Comparison of ENCODE assay signal across 9 cellular contexts in genomic region chr6:44255848-44256247, GRCh38. TPM values are rescaled to one million over a fixed set of nuclear protein-coding genes. Genes with fewer than 3 reads are reported as not detected.
DNase-seq lines count a peak whose midpoint lies in the region; ATAC-seq, FAIRE-seq and TF ChIP-seq lines count a peak whose summit lies in the region.
"Had no signal": no experiment of that assay in that cellular context is flagged by ENCODE, and none has a peak within 500 bp of the region (broad histone marks: within the 10 kb centered on the region; RNA-seq: fewer than 3 reads in every experiment).

No MANE protein-coding gene starts in this region.

- TF ChIP-seq POLR2A in HepG2 (IDR thresholded peaks at IDR 0.05; ENCODE audit: insufficient read depth in 1 of 2, low read depth in 2 of 2, low read length in 2 of 2), result no peak

- TSS peak; percentile 40 for BruUV-seq in HepG2 (replicated peaks; lab: Mats Ljungman, UMichigan)

- TF ChIP-seq EP300 in HepG2 (IDR thresholded peaks at IDR 0.05; ENCODE audit: low read depth in 2 of 2, low read length in 2 of 2) (no peak), HepG2 (CRISPR knock-in tag; IDR thresholded peaks at IDR 0.05; ENCODE audit: borderline replicate concordance) (no peak)

- POLR2A ChIA-PET in HepG2 (lab: Yijun Ruan, JAX), result interaction anchor here (1.2 to 6.0 kb wide), 12 partner anchors 8 to 161 kb away, joined by 4 to 264 read pairs (median 8); partner anchors contain the start of genes CDC5L, HSP90AB1, MRPL14 and SLC29A1

- TF ChIP-seq RAD21 in HepG2 (CRISPR knock-in tag; IDR thresholded peaks at IDR 0.05), result no peak

- H3K9me3 ChIP-seq in adipocyte (ENCODE audit: control insufficient read depth, low read length) (no peaks in the 10 kb centered on the region), HepG2 (ENCODE audit: low read length) (no peaks in the 10 kb centered on the region)

- CTCF ChIA-PET in HepG2 (lab: Yijun Ruan, JAX; ENCODE audit: low intra/inter-chr PET ratio, low total read pairs), result no interaction called here

- H3K4me1 ChIP-seq in adipocyte (ENCODE audit: control insufficient read depth, insufficient read depth, low read length), result peaks cover 15% of the 10 kb centered on the region
- peaks cover 64% of the 10 kb centered on the region for H3K4me1 ChIP-seq in HepG2 (ENCODE audit: insufficient read depth, low read length)

- no peak for FAIRE-seq in HepG2 (lab: Jason Lieb, UNC)

- H4K20me1 ChIP-seq in HepG2 (ENCODE audit: insufficient read depth, low read length), result peaks cover 56% of the 10 kb centered on the region

- in situ Hi-C loops in HepG2 (cut with HindIII; ENCODE audit: extremely low pct_ligation_motif_present, low pct_unique_long_range_greater_than_20kb), result no loop called here

- TF ChIP-seq CTCF in HepG2 (CRISPR knock-in tag; IDR thresholded peaks at IDR 0.05), result no peak

- H3K27ac ChIP-seq in HepG2 (ENCODE audit: extremely low read length, insufficient read depth, low read length), result peak overlapping the region; percentile 93

- intact Hi-C loops in HepG2 (cut with micrococcal nuclease; ENCODE audit: unreplicated experiment), result no loop called here

- no peak overlapping the region for H2AFZ ChIP-seq in HepG2 (ENCODE audit: low read length)

- H3K79me2 ChIP-seq in HepG2 (ENCODE audit: insufficient read depth, low read length), result peaks cover 25% of the 10 kb centered on the region

- H3K4me3 ChIP-seq in adipocyte (ENCODE audit: low read length) (peak overlapping the region; percentile 92), HepG2 (replicated peaks in 1 of 3; ENCODE audit: insufficient read depth in 1 of 3, low read depth in 2 of 3, low read length in 3 of 3) (peak overlapping the region; percentile 66 to 84 (median 71))

- WGBS in HepG2 (ENCODE audit: low lambda C conversion rate), result 66% methylated on average over 2 of the region's 2 CpGs

- H3K4me2 ChIP-seq in HepG2 (ENCODE audit: low read depth, low read length), result peak overlapping the region; percentile 96

- DNase-seq in stimulated activated CD4-positive, alpha-beta T cell treated with anti-CD3 and anti-CD28 coated beads, Interleukin-15, amount 100 ng/mL, for 24 hours, result peak; percentile 42
- no peak for DNase-seq in stimulated activated CD4-positive, alpha-beta T cell treated with anti-CD3 and anti-CD28 coated beads, Interleukin-4, amount 100 ng/mL, for 24 hours
- DNase-seq in adipocyte (ENCODE audit: low read depth) (no peak), HepG2 (ENCODE audit: low spot score) (no peak), SW480 (ENCODE audit: low spot score) (no peak), NCI-H2227 (lab: John Stamatoyannopoulos, UW; ENCODE audit: unreplicated experiment) (no peak), NCI-H2081 (lab: John Stamatoyannopoulos, UW) (no peak), NCI-H510A treated with DMSO at 0.1 percent for 48 hours (lab: John Stamatoyannopoulos, UW) (no peak)

- ATAC-seq in HepG2, result peak; percentile 10

- H3K9ac ChIP-seq in adipocyte (ENCODE audit: low read length) (peak overlapping the region; percentile 94), HepG2 (ENCODE audit: insufficient read depth, low read depth, low read length) (peak overlapping the region; percentile 92)

- H3K27me3 ChIP-seq in adipocyte (replicated peaks; ENCODE audit: control insufficient read depth, insufficient read depth, low read length) (no peaks in the 10 kb centered on the region), HepG2 (ENCODE audit: control insufficient read depth in 1 of 2, insufficient read depth in 2 of 2, low read length in 2 of 2) (no peaks in the 10 kb centered on the region; a peak in 1 of 5 replicates)

- peaks cover 51% of the 10 kb centered on the region for H3K36me3 ChIP-seq in adipocyte (ENCODE audit: control insufficient read depth, insufficient read depth, low read length, severe bottlenecking)
- peaks cover 31 to 60% of the 10 kb centered on the region in 2 experiments for H3K36me3 ChIP-seq in HepG2 (replicated peaks in 1 of 2; ENCODE audit: control insufficient read depth in 1 of 2, insufficient read depth in 2 of 2, low read length in 2 of 2)

RNA-seq across cellular contexts. Expression of gene SLC35B2, which starts 1.5 kb away (rescaled TPM):
- 34.9 and 61.1 TPM in 2 replicates for total RNA-seq in HepG2 (2016; rRNA removed; fragmentation: Illumina TruSeq; extraction: Trizol)
- total RNA-seq in HepG2 (2016; cell fraction: cytosol; rRNA removed; fragmentation: Illumina TruSeq; extraction: Trizol; ENCODE audit: low read depth), result 21.2 and 24.1 TPM in 2 replicates
- total RNA-seq in HepG2 (2016; cell fraction: insoluble cytoplasmic fraction; rRNA removed; fragmentation: Illumina TruSeq; extraction: Trizol), result 35.1 and 62.8 TPM in 2 replicates
- total RNA-seq in HepG2 (2016; cell fraction: membrane; rRNA removed; fragmentation: Illumina TruSeq; extraction: Trizol), result 44.9 and 53.8 TPM in 2 replicates
- total RNA-seq in HepG2 (2016; cell fraction: nucleus; rRNA removed; fragmentation: Illumina TruSeq; extraction: Trizol), result 56.1 and 63.9 TPM in 2 replicates
- 148 and 168 TPM in 2 replicates for polyA plus RNA-seq in HepG2 (2011; rRNA removed)
- 139 and 176 TPM in 2 replicates for polyA plus RNA-seq in HepG2 (2011; cell fraction: cytosol; rRNA removed)
- polyA plus RNA-seq in HepG2 (2011; cell fraction: nucleus; rRNA removed), result 99.4 and 112 TPM in 2 replicates
- polyA plus RNA-seq in HepG2 (2012), result 54.8 and 61.1 TPM in 2 replicates
- 26.8 and 34.1 TPM in 2 replicates for polyA plus RNA-seq in HepG2 (2016; cell fraction: cytosol; fragmentation: Illumina TruSeq; extraction: Trizol; ENCODE audit: low read depth)
- 41.4 and 43.9 TPM in 2 replicates for polyA plus RNA-seq in HepG2 (2016; cell fraction: insoluble cytoplasmic fraction; fragmentation: Illumina TruSeq; extraction: Trizol; ENCODE audit: low read depth)
- polyA plus RNA-seq in HepG2 (2016; cell fraction: membrane; fragmentation: Illumina TruSeq; extraction: Trizol; ENCODE audit: low read depth), result 45.2 and 53.5 TPM in 2 replicates
- polyA plus RNA-seq in HepG2 (2016; cell fraction: nucleus; fragmentation: Illumina TruSeq; extraction: Trizol; ENCODE audit: insufficient read depth, low read depth), result 95.9 and 97.5 TPM in 2 replicates
- 148 and 221 TPM in 2 replicates for polyA minus RNA-seq in HepG2 (2011; rRNA and poly(A)+ RNA removed; ENCODE audit: low replicate concordance)
- polyA minus RNA-seq in HepG2 (2011; cell fraction: cytosol; rRNA and poly(A)+ RNA removed), result 47.0 and 47.4 TPM in 2 replicates
- 26.1 and 26.9 TPM in 2 replicates for polyA minus RNA-seq in HepG2 (2011; cell fraction: nucleus; rRNA and poly(A)+ RNA removed)

RNA-seq across cellular contexts. Expression of gene HSP90AB1, which starts 8.9 kb away (rescaled TPM):
- total RNA-seq in HepG2 (2016; rRNA removed; fragmentation: Illumina TruSeq; extraction: Trizol), result 1,472 and 2,212 TPM in 2 replicates
- 123 and 155 TPM in 2 replicates for total RNA-seq in HepG2 (2016; cell fraction: cytosol; rRNA removed; fragmentation: Illumina TruSeq; extraction: Trizol; ENCODE audit: low read depth)
- total RNA-seq in HepG2 (2016; cell fraction: insoluble cytoplasmic fraction; rRNA removed; fragmentation: Illumina TruSeq; extraction: Trizol), result 1,508 and 1,964 TPM in 2 replicates
- 383 and 490 TPM in 2 replicates for total RNA-seq in HepG2 (2016; cell fraction: membrane; rRNA removed; fragmentation: Illumina TruSeq; extraction: Trizol)
- 1,014 and 1,081 TPM in 2 replicates for total RNA-seq in HepG2 (2016; cell fraction: nucleus; rRNA removed; fragmentation: Illumina TruSeq; extraction: Trizol)
- 1,076 and 1,325 TPM in 2 replicates for polyA plus RNA-seq in HepG2 (2011; rRNA removed)
- polyA plus RNA-seq in HepG2 (2011; cell fraction: cytosol; rRNA removed), result 1,072 and 1,224 TPM in 2 replicates
- 279 and 406 TPM in 2 replicates for polyA plus RNA-seq in HepG2 (2011; cell fraction: nucleus; rRNA removed)
- polyA plus RNA-seq in HepG2 (2012), result 1,683 and 1,883 TPM in 2 replicates
- 155 and 188 TPM in 2 replicates for polyA plus RNA-seq in HepG2 (2016; cell fraction: cytosol; fragmentation: Illumina TruSeq; extraction: Trizol; ENCODE audit: low read depth)
- 2,023 and 2,380 TPM in 2 replicates for polyA plus RNA-seq in HepG2 (2016; cell fraction: insoluble cytoplasmic fraction; fragmentation: Illumina TruSeq; extraction: Trizol; ENCODE audit: low read depth)
- polyA plus RNA-seq in HepG2 (2016; cell fraction: membrane; fragmentation: Illumina TruSeq; extraction: Trizol; ENCODE audit: low read depth), result 336 and 456 TPM in 2 replicates
- polyA plus RNA-seq in HepG2 (2016; cell fraction: nucleus; fragmentation: Illumina TruSeq; extraction: Trizol; ENCODE audit: insufficient read depth, low read depth), result 1,245 and 1,272 TPM in 2 replicates
- polyA minus RNA-seq in HepG2 (2011; rRNA and poly(A)+ RNA removed; ENCODE audit: low replicate concordance), result 1,001 and 1,123 TPM in 2 replicates
- 1,091 and 1,101 TPM in 2 replicates for polyA minus RNA-seq in HepG2 (2011; cell fraction: cytosol; rRNA and poly(A)+ RNA removed)
- 271 and 440 TPM in 2 replicates for polyA minus RNA-seq in HepG2 (2011; cell fraction: nucleus; rRNA and poly(A)+ RNA removed)

RNA-seq across cellular contexts. Expression of gene NFKBIE, which starts 9.5 kb away (rescaled TPM):
- total RNA-seq in HepG2 (2016; rRNA removed; fragmentation: Illumina TruSeq; extraction: Trizol), result 14.5 and 15.0 TPM in 2 replicates
- 5.3 and 5.4 TPM in 2 replicates for total RNA-seq in HepG2 (2016; cell fraction: cytosol; rRNA removed; fragmentation: Illumina TruSeq; extraction: Trizol; ENCODE audit: low read depth)
- total RNA-seq in HepG2 (2016; cell fraction: insoluble cytoplasmic fraction; rRNA removed; fragmentation: Illumina TruSeq; extraction: Trizol), result 15.7 and 16.3 TPM in 2 replicates
- 10.7 and 10.8 TPM in 2 replicates for total RNA-seq in HepG2 (2016; cell fraction: membrane; rRNA removed; fragmentation: Illumina TruSeq; extraction: Trizol)
- 8.5 and 11.8 TPM in 2 replicates for total RNA-seq in HepG2 (2016; cell fraction: nucleus; rRNA removed; fragmentation: Illumina TruSeq; extraction: Trizol)
- 6.7 and 8.5 TPM in 2 replicates for polyA plus RNA-seq in HepG2 (2011; rRNA removed)
- polyA plus RNA-seq in HepG2 (2011; cell fraction: cytosol; rRNA removed), result 7.7 and 9.3 TPM in 2 replicates
- 11.7 and 15.6 TPM in 2 replicates for polyA plus RNA-seq in HepG2 (2011; cell fraction: nucleus; rRNA removed)
- 7.1 TPM in 2 replicates for polyA plus RNA-seq in HepG2 (2012)
- 3.3 and 4.0 TPM in 2 replicates for polyA plus RNA-seq in HepG2 (2016; cell fraction: cytosol; fragmentation: Illumina TruSeq; extraction: Trizol; ENCODE audit: low read depth)
- polyA plus RNA-seq in HepG2 (2016; cell fraction: insoluble cytoplasmic fraction; fragmentation: Illumina TruSeq; extraction: Trizol; ENCODE audit: low read depth), result 14.6 and 14.8 TPM in 2 replicates
- 5.7 and 7.3 TPM in 2 replicates for polyA plus RNA-seq in HepG2 (2016; cell fraction: membrane; fragmentation: Illumina TruSeq; extraction: Trizol; ENCODE audit: low read depth)
- polyA plus RNA-seq in HepG2 (2016; cell fraction: nucleus; fragmentation: Illumina TruSeq; extraction: Trizol; ENCODE audit: insufficient read depth, low read depth), result 14.2 and 16.3 TPM in 2 replicates
- 3.3 and 10.9 TPM in 2 replicates for polyA minus RNA-seq in HepG2 (2011; rRNA and poly(A)+ RNA removed; ENCODE audit: low replicate concordance)
- polyA minus RNA-seq in HepG2 (2011; cell fraction: cytosol; rRNA and poly(A)+ RNA removed), result 4.6 and 6.2 TPM in 2 replicates
- 4.5 and 8.3 TPM in 2 replicates for polyA minus RNA-seq in HepG2 (2011; cell fraction: nucleus; rRNA and poly(A)+ RNA removed)

RNA-seq across cellular contexts. Expression of gene TMEM151B, which starts 14.4 kb away (rescaled TPM):
- total RNA-seq in HepG2 (2016; rRNA removed; fragmentation: Illumina TruSeq; extraction: Trizol), result not detected in 2 replicates
- total RNA-seq in HepG2 (2016; cell fraction: cytosol; rRNA removed; fragmentation: Illumina TruSeq; extraction: Trizol; ENCODE audit: low read depth), result not detected in 2 replicates
- total RNA-seq in HepG2 (2016; cell fraction: insoluble cytoplasmic fraction; rRNA removed; fragmentation: Illumina TruSeq; extraction: Trizol), result 0.06 TPM in 1 of 2 replicates, not detected in the other
- not detected in 2 replicates for total RNA-seq in HepG2 (2016; cell fraction: membrane; rRNA removed; fragmentation: Illumina TruSeq; extraction: Trizol)
- total RNA-seq in HepG2 (2016; cell fraction: nucleus; rRNA removed; fragmentation: Illumina TruSeq; extraction: Trizol), result not detected in 2 replicates
- polyA plus RNA-seq in HepG2 (2011; rRNA removed), result 0.01 TPM in 1 of 2 replicates, not detected in the other
- 0.01 TPM in 1 of 2 replicates, not detected in the other for polyA plus RNA-seq in HepG2 (2011; cell fraction: cytosol; rRNA removed)
- 0.02 TPM in 1 of 2 replicates, not detected in the other for polyA plus RNA-seq in HepG2 (2011; cell fraction: nucleus; rRNA removed)
- polyA plus RNA-seq in HepG2 (2012), result 0.19 TPM in 2 replicates
- polyA plus RNA-seq in HepG2 (2016; cell fraction: cytosol; fragmentation: Illumina TruSeq; extraction: Trizol; ENCODE audit: low read depth), result not detected in 2 replicates
- polyA plus RNA-seq in HepG2 (2016; cell fraction: insoluble cytoplasmic fraction; fragmentation: Illumina TruSeq; extraction: Trizol; ENCODE audit: low read depth), result not detected in 2 replicates
- not detected in 2 replicates for polyA plus RNA-seq in HepG2 (2016; cell fraction: membrane; fragmentation: Illumina TruSeq; extraction: Trizol; ENCODE audit: low read depth)
- polyA plus RNA-seq in HepG2 (2016; cell fraction: nucleus; fragmentation: Illumina TruSeq; extraction: Trizol; ENCODE audit: insufficient read depth, low read depth), result not detected in 2 replicates
- polyA minus RNA-seq in HepG2 (2011; rRNA and poly(A)+ RNA removed; ENCODE audit: low replicate concordance), result not detected in 2 replicates
- polyA minus RNA-seq in HepG2 (2011; cell fraction: cytosol; rRNA and poly(A)+ RNA removed), result not detected in 2 replicates
- not detected in 2 replicates for polyA minus RNA-seq in HepG2 (2011; cell fraction: nucleus; rRNA and poly(A)+ RNA removed)
- total RNA-seq: mononuclear cell had no signal

RNA-seq across cellular contexts. Expression of gene SLC29A1, which starts 32.5 kb away (rescaled TPM):
- 23.1 and 43.2 TPM in 2 replicates for total RNA-seq in HepG2 (2016; rRNA removed; fragmentation: Illumina TruSeq; extraction: Trizol)
- total RNA-seq in HepG2 (2016; cell fraction: cytosol; rRNA removed; fragmentation: Illumina TruSeq; extraction: Trizol; ENCODE audit: low read depth), result 19.7 and 24.6 TPM in 2 replicates
- total RNA-seq in HepG2 (2016; cell fraction: insoluble cytoplasmic fraction; rRNA removed; fragmentation: Illumina TruSeq; extraction: Trizol), result 22.9 and 41.9 TPM in 2 replicates
- 37.5 and 40.9 TPM in 2 replicates for total RNA-seq in HepG2 (2016; cell fraction: membrane; rRNA removed; fragmentation: Illumina TruSeq; extraction: Trizol)
- 42.6 and 53.1 TPM in 2 replicates for total RNA-seq in HepG2 (2016; cell fraction: nucleus; rRNA removed; fragmentation: Illumina TruSeq; extraction: Trizol)
- polyA plus RNA-seq in HepG2 (2011; rRNA removed), result 95.5 and 106 TPM in 2 replicates
- polyA plus RNA-seq in HepG2 (2011; cell fraction: cytosol; rRNA removed), result 92.8 and 113 TPM in 2 replicates
- 132 and 138 TPM in 2 replicates for polyA plus RNA-seq in HepG2 (2011; cell fraction: nucleus; rRNA removed)
- 38.8 and 43.9 TPM in 2 replicates for polyA plus RNA-seq in HepG2 (2012)
- 32.1 and 36.6 TPM in 2 replicates for polyA plus RNA-seq in HepG2 (2016; cell fraction: cytosol; fragmentation: Illumina TruSeq; extraction: Trizol; ENCODE audit: low read depth)
- polyA plus RNA-seq in HepG2 (2016; cell fraction: insoluble cytoplasmic fraction; fragmentation: Illumina TruSeq; extraction: Trizol; ENCODE audit: low read depth), result 35.2 and 35.6 TPM in 2 replicates
- 48.6 and 49.6 TPM in 2 replicates for polyA plus RNA-seq in HepG2 (2016; cell fraction: membrane; fragmentation: Illumina TruSeq; extraction: Trizol; ENCODE audit: low read depth)
- polyA plus RNA-seq in HepG2 (2016; cell fraction: nucleus; fragmentation: Illumina TruSeq; extraction: Trizol; ENCODE audit: insufficient read depth, low read depth), result 82.7 and 90.9 TPM in 2 replicates
- polyA minus RNA-seq in HepG2 (2011; rRNA and poly(A)+ RNA removed; ENCODE audit: low replicate concordance), result 236 and 248 TPM in 2 replicates
- polyA minus RNA-seq in HepG2 (2011; cell fraction: cytosol; rRNA and poly(A)+ RNA removed), result 35.4 and 40.0 TPM in 2 replicates
- 37.0 and 39.3 TPM in 2 replicates for polyA minus RNA-seq in HepG2 (2011; cell fraction: nucleus; rRNA and poly(A)+ RNA removed)
